Comparison of ENCODE assay signal across 16 cellular contexts in the genomic region with DNA sequence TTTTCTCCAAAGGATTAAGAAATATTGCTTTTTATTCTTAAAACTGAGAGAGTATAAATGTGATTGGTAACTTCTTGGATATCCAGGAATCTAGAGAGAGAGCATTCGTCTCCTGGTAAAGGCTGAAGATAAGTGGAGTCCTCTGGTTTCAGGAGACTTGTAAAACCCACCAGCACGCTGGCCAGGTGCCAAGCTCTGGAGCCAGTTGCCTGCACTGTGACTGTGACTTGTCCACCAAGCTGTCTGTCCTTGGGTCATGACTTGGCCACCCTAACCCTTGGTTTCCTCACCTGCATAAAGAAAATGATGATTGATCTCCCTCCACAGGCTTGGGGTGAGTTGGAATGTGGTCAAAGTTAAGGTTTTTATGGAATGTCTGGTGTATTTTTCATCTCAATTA.
"Had no signal": no experiment of that assay in that cellular context is flagged by ENCODE, and none has a peak within 500 bp of the region (broad histone marks: within the 10 kb centered on the region; RNA-seq: fewer than 3 reads in every experiment).

No MANE protein-coding gene starts in this region.

- H3K4me3 ChIP-seq: adrenal gland, esophagus muscularis mucosa, gastroesophageal sphincter, heart right ventricle, mucosa of descending colon had no signal

- H3K27me3 ChIP-seq: adrenal gland, esophagus muscularis mucosa, gastroesophageal sphincter, heart right ventricle had no signal

- H3K4me1 ChIP-seq: adrenal gland had no signal

- H3K9me3 ChIP-seq: adrenal gland, esophagus muscularis mucosa, gastroesophageal sphincter, heart right ventricle, mucosa of descending colon had no signal

- H3K36me3 ChIP-seq: adrenal gland, esophagus muscularis mucosa, gastroesophageal sphincter, heart right ventricle had no signal

- H3K27ac ChIP-seq: adrenal gland, esophagus muscularis mucosa, heart right ventricle, VCaP had no signal

- FAIRE-seq: endothelial cell of umbilical vein, small intestine had no signal

- DNase-seq: activated CD4-positive, CD25-positive, alpha-beta regulatory T cell treated with anti-CD3 and anti-CD28 coated beads, Interleukin-2, amount 50 U/mL, for 72 hours; activated gamma-delta T cell treated with Interleukin-2 at 50 U/mL for 16 hours; adrenal gland; effector memory CD4-positive, alpha-beta T cell; mesenchymal stem cell; mucosa of descending colon; naive B cell; small intestine; stimulated activated CD4-positive, alpha-beta T cell treated with anti-CD3 and anti-CD28 coated beads, Interleukin-4, amount 100 ng/mL, for 1 hour; stimulated activated naive CD8-positive, alpha-beta T cell treated with anti-CD3 and anti-CD28 coated beads, Interleukin-15, amount 100 ng/mL, for 72 hours had no signal

- ATAC-seq: activated naive CD4-positive, alpha-beta T cell treated with anti-CD3 and anti-CD28 coated beads, Interleukin-2, amount 50 U/mL, for 72 hours; gastroesophageal sphincter; heart right ventricle; mucosa of descending colon; stimulated activated naive CD8-positive, alpha-beta T cell treated with anti-CD3 and anti-CD28 coated beads, Interleukin-15, amount 100 ng/mL, for 72 hours had no signal
